8 cellular contexts compared by ENCODE assay signal in the genomic region with DNA sequence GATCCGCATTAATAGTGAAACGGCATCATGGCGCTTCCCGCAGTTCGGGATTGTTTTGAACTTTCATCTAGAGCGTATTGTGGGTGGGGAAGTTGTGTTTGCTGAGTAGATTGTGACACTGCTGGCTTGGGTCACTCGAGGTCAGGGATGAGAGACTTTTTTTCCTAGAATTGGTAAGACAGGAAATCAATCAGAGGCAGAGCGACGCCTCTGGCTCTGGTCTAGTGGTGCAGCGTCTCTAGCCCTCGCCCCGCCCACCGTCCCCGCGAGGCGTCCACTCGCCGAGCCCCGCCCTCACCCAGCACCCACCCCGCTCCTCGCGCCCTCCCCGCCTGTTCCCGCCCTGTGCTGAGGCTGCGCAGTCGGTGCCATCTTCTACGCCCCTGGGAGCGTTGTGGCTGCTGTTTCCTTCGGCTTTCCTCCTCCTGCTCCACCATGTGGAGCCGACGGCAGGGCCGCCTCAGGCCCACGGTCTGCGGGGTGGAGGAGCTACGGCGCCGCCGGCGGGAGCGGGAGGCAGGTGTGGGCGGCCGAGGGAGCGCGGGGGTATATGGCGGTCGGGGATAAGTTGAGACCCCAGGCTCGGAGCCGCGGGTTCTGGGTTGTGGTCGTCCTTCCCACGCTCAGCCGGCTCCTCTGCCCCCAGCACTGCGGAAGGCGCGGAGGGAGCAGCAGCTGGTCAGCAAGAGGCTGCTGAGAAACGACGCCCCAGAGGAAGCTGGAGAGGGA. TPM values are rescaled to one million over a fixed set of nuclear protein-coding genes. Genes with fewer than 3 reads are reported as not detected.
DNase-seq lines count a peak whose midpoint lies in the region; ATAC-seq and TF ChIP-seq lines count a peak whose summit lies in the region.

A gene (plus strand): TSS at position 359 of the 729 bp plus-strand sequence. CDS start 77 bp downstream, at position 436.

- DNase-seq in NCI-H1694 treated with DMSO at 0.1 percent for 48 hours (lab: John Stamatoyannopoulos, UW) (peak; percentile 82), T-helper 17 cell (peak; percentile 91 to 99 (median 97)), right cardiac atrium (peak; percentile 99), putamen (ENCODE audit: low spot score) (peak; percentile 96), vagina (ENCODE audit: extremely low spot score in 2 of 2) (peak in 1 of 2 donors; percentile 94)

- H3K27ac ChIP-seq in angular gyrus (ENCODE audit: low read depth, low read length) (peak within 1 kb of the TSS; percentile 92), right cardiac atrium (ENCODE audit: low read length) (peak within 1 kb of the TSS; percentile 94), vagina (peak within 1 kb of the TSS; percentile 88)

- ATAC-seq in HG02885 (IDR thresholded peaks at IDR 0.05; ENCODE audit: poor library complexity, unreplicated experiment) (peak; percentile 95), T-helper 17 cell (peak; percentile 99), right cardiac atrium (peak; percentile 99)

- no peaks in the 10 kb centered on the region for H3K9me3 ChIP-seq in T-helper 17 cell (ENCODE audit: control insufficient read depth, low read length, poor library complexity, severe bottlenecking)
- H3K9me3 ChIP-seq in right cardiac atrium (ENCODE audit: control insufficient read depth, low read length), result no peaks in the 10 kb centered on the region
- H3K9me3 ChIP-seq in vagina, result no peaks in the 10 kb centered on the region

- peak within 1 kb of the TSS; percentile 94 for H3K4me3 Mint-ChIP-seq in T-helper 17 cell

- peak in 2 of 3 experiments; percentile 21 to 33 for TF ChIP-seq CTCF in vagina (IDR thresholded peaks at IDR 0.05)

- no peaks in the 10 kb centered on the region for H3K27me3 Mint-ChIP-seq in T-helper 17 cell

- peaks cover 32% of the 10 kb centered on the region for H3K4me1 Mint-ChIP-seq in T-helper 17 cell

- H3K4me1 ChIP-seq in right cardiac atrium (ENCODE audit: control insufficient read depth, insufficient read depth, low read length) (peaks cover 3% of the 10 kb centered on the region), vagina (peaks cover 26% of the 10 kb centered on the region)

- peak within 1 kb of the TSS; percentile 97 for H3K27ac Mint-ChIP-seq in T-helper 17 cell

- WGBS in right cardiac atrium, result 2% methylated on average over 57 of the region's 57 CpGs

- intact Hi-C loops in right cardiac atrium (cut with DNase I) (loop anchor here in 3 of 4 donors (5.0 to 10.0 kb wide), 3 partner anchors 74 to 92 kb away; a partner anchor contains a TSS), vagina (cut with DNase I) (loop anchor here (10.0 kb wide), 1 partner anchor 74 kb away; a partner anchor contains a TSS)

- H3K4me3 ChIP-seq in right cardiac atrium (ENCODE audit: low read length) (peak within 1 kb of the TSS; percentile 53), vagina (peak within 1 kb of the TSS; percentile 62 to 85)

- peaks cover 0 to 9% of the 10 kb centered on the region in 2 donors for H3K36me3 ChIP-seq in vagina

- TF ChIP-seq POLR2A in GM15510 (IDR thresholded peaks at IDR 0.05; ENCODE audit: borderline replicate concordance, extremely low read depth, insufficient read length) (peak; percentile 89), vagina (IDR thresholded peaks at IDR 0.05) (peak in 1 of 2 donors; percentile 36)

- H3K36me3 Mint-ChIP-seq in T-helper 17 cell (ENCODE audit: low read depth), result no peaks in the 10 kb centered on the region

- H3K27me3 ChIP-seq in right cardiac atrium (ENCODE audit: control insufficient read depth, insufficient read depth) (no peaks in the 10 kb centered on the region), vagina (no peaks in the 10 kb centered on the region)

RNA-seq across cellular contexts. Expression of the gene that starts here (rescaled TPM):
- total RNA-seq in T-helper 17 cell, result 10 to 100 TPM; 18.3 to 23.1 TPM
- total RNA-seq in right cardiac atrium, result 1 to 10 TPM; 4.3 to 5.0 (median 4.8) TPM
- 4.6 TPM for polyA plus RNA-seq in right cardiac atrium
- 16.5 TPM for total RNA-seq in vagina
